Comparison of ENCODE assay signal across 20 cellular contexts in the genomic region with DNA sequence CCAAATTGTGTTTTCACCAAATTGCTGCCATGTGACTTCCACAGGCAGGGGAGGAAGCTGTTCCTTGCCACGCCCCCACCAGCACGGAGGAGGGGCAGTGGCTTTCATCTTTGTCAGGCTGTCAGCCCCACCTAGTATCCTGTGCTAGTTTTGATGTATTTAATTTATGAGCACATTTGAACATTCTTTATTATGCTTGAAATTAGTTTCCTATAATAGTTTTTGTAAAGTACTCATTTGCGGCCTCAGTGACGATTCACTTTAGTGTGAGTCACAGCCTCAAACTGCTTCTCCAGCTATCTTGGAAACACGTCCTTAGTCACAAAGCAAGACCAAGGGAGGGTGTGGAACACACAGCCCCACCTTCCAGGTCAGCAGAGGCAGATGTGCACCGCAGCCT.
A peak's percentile ranks its signal among the peaks of the same experiment; 100 is the strongest.
DNase-seq lines count a peak whose midpoint lies in the region; ATAC-seq and TF ChIP-seq lines count a peak whose summit lies in the region.
"Had no signal": no experiment of that assay in that cellular context is flagged by ENCODE, and none has a peak within 500 bp of the region (broad histone marks: within the 10 kb centered on the region; RNA-seq: fewer than 3 reads in every experiment).

No MANE protein-coding gene starts in this region.

- H3K4me1 Mint-ChIP-seq in HFFc6 (ENCODE audit: low read depth), result peaks cover 23% of the 10 kb centered on the region
- H3K4me1 Mint-ChIP-seq: activated CD4-positive, alpha-beta T cell treated with anti-CD3 and anti-CD28 coated beads, Interleukin-2, amount 10 ng/mL, durations not matched to agents 7 days and 5 days had no signal

- H3K27ac Mint-ChIP-seq in HFFc6, result no peak overlapping the region
- H3K27ac Mint-ChIP-seq: activated CD4-positive, alpha-beta T cell treated with anti-CD3 and anti-CD28 coated beads, Interleukin-2, amount 10 ng/mL, durations not matched to agents 7 days and 5 days; dendritic cell treated with granulocyte-macrophage colony-stimulating factor and Interleukin-4, amounts not matched to agents 40 ng/mL and 50 ng/mL, for 4 days; T-cell had no signal

- ATAC-seq in RWPE2 (ENCODE audit: low read depth) (peak; percentile 90), Right ventricle myocardium superior (ENCODE audit: poor library complexity) (no peak), GM21367 (IDR thresholded peaks at IDR 0.05; ENCODE audit: unreplicated experiment) (no peak)
- ATAC-seq: T-cell had no signal

- DNase-seq in AG08395 (ENCODE audit: low spot score), result peak; percentile 77
- peak; percentile 45 for DNase-seq in HFFc6
- no peak for DNase-seq in RWPE2 (ENCODE audit: low spot score)
- peak; percentile 58 for DNase-seq in kidney tubule cell (ENCODE audit: low spot score)
- DNase-seq in Right ventricle myocardium superior, result no peak
- DNase-seq in tibial artery, result no peak
- DNase-seq in activated effector memory CD4-positive, alpha-beta T cell treated with Interleukin-2 at 50 U/mL for 16 hours, result no peak
- DNase-seq: activated CD4-positive, alpha-beta T cell treated with anti-CD3 and anti-CD28 coated beads, Interleukin-2, amount 10 ng/mL, durations not matched to agents 7 days and 5 days; activated CD8-positive, alpha-beta memory T cell treated with anti-CD3 and anti-CD28 coated beads, Interleukin-2, amount 50 U/mL, for 48 hours; activated effector memory CD4-positive, alpha-beta T cell treated with anti-CD3 and anti-CD28 coated beads, Interleukin-2, amount 50 U/mL, for 16 hours; hippocampal formation; NCI-H1417; NCI-H510A treated with DMSO at 0.1 percent for 48 hours; SIG-M5; T-cell; upper lobe of left lung had no signal

- peak overlapping the region; percentile 77 for H3K4me3 Mint-ChIP-seq in HFFc6
- H3K4me3 Mint-ChIP-seq: activated CD4-positive, alpha-beta T cell treated with anti-CD3 and anti-CD28 coated beads, Interleukin-2, amount 10 ng/mL, durations not matched to agents 7 days and 5 days; dendritic cell treated with granulocyte-macrophage colony-stimulating factor and Interleukin-4, amounts not matched to agents 40 ng/mL and 50 ng/mL, for 4 days; T-cell had no signal

- H3K4me3 ChIP-seq in RWPE2 (ENCODE audit: severe bottlenecking) (no peak overlapping the region), tibial artery (no peak overlapping the region)
- H3K4me3 ChIP-seq: HAP-1, upper lobe of left lung had no signal

- TF ChIP-seq CTCF in HFFc6 (IDR thresholded peaks at IDR 0.05) (no peak), RWPE2 (IDR thresholded peaks at IDR 0.05; ENCODE audit: poor library complexity, severe bottlenecking) (no peak), tibial artery (IDR thresholded peaks at IDR 0.05) (no peak)

- H3K9me3 Mint-ChIP-seq in HFFc6, result peaks cover 6% of the 10 kb centered on the region; the same call in 1 of the 2 replicates
- H3K9me3 Mint-ChIP-seq: activated CD4-positive, alpha-beta T cell treated with anti-CD3 and anti-CD28 coated beads, Interleukin-2, amount 10 ng/mL, durations not matched to agents 7 days and 5 days; dendritic cell treated with granulocyte-macrophage colony-stimulating factor and Interleukin-4, amounts not matched to agents 40 ng/mL and 50 ng/mL, for 4 days had no signal

- H3K27ac ChIP-seq in RWPE2 (ENCODE audit: poor library complexity, severe bottlenecking), result no peak overlapping the region
- no peak overlapping the region for H3K27ac ChIP-seq in tibial artery
- H3K27ac ChIP-seq: C4-2B, upper lobe of left lung had no signal

- H3K4me1 ChIP-seq in RWPE2 (ENCODE audit: insufficient read depth, poor library complexity, severe bottlenecking), result no peaks in the 10 kb centered on the region
- peaks cover 0 to 5% (median 0%) of the 10 kb centered on the region in 4 donors for H3K4me1 ChIP-seq in tibial artery
- H3K4me1 ChIP-seq: HAP-1, upper lobe of left lung had no signal

- H3K27me3 Mint-ChIP-seq in HFFc6 (ENCODE audit: insufficient read depth), result peaks cover 6% of the 10 kb centered on the region
- H3K27me3 Mint-ChIP-seq: dendritic cell treated with granulocyte-macrophage colony-stimulating factor and Interleukin-4, amounts not matched to agents 40 ng/mL and 50 ng/mL, for 4 days had no signal

- intact Hi-C loops in Right ventricle myocardium superior (cut with DNase I) (no loop called here), tibial artery (cut with DNase I; ENCODE audit: low total_unique reads) (no loop called here)

- no peaks in the 10 kb centered on the region; the same call in 1 of the 2 replicates for H3K36me3 ChIP-seq in RWPE2 (ENCODE audit: low read depth)
- no peaks in the 10 kb centered on the region for H3K36me3 ChIP-seq in tibial artery
- H3K36me3 ChIP-seq: HAP-1, upper lobe of left lung had no signal

- H3K9me3 ChIP-seq in RWPE2 (ENCODE audit: severe bottlenecking), result no peaks in the 10 kb centered on the region
- peaks cover 0 to 6% (median 0%) of the 10 kb centered on the region in 3 donors for H3K9me3 ChIP-seq in tibial artery
- H3K9me3 ChIP-seq: HAP-1 had no signal

- H3K27me3 ChIP-seq in RWPE2 (ENCODE audit: insufficient read depth, poor library complexity, severe bottlenecking) (peaks cover 8% of the 10 kb centered on the region), tibial artery (no peaks in the 10 kb centered on the region)
- H3K27me3 ChIP-seq: upper lobe of left lung had no signal

- no peaks in the 10 kb centered on the region; the same call in 1 of the 2 replicates for H3K36me3 Mint-ChIP-seq in HFFc6 (ENCODE audit: low read depth)
- H3K36me3 Mint-ChIP-seq: T-cell had no signal

Comparison
In these comparisons a context has a peak if more than half of its experiments do, and no peak if none do; other contexts are left out.
1. DNase-seq: peak in AG08395 (single experiment), HFFc6 (single experiment) and kidney tubule cell (single experiment); none in RWPE2 (single experiment), Right ventricle myocardium superior (single experiment), tibial artery (0 of 2) and activated effector memory CD4-positive, alpha-beta T cell treated with Interleukin-2 at 50 U/mL for 16 hours (single experiment).